8 cellular contexts compared by ENCODE assay signal in genomic region chr3:39541917-39542329, GRCh38.
A peak's percentile ranks its signal among the peaks of the same experiment; 100 is the strongest.
DNase-seq lines count a peak whose midpoint lies in the region; TF ChIP-seq lines count a peak whose summit lies in the region.

No MANE protein-coding gene starts in this region.

- H3K4me3 ChIP-seq in retinal pigment epithelial cell (ENCODE audit: low read length) = no peak overlapping the region

- TF ChIP-seq CTCF in endothelial cell (IDR thresholded peaks at IDR 0.05; ENCODE audit: unreplicated experiment) (peak; percentile 62), retinal pigment epithelial cell (conservative IDR thresholded peaks at IDR 0.05; ENCODE audit: low read depth, low read length) (peak; percentile 58)

- no peak overlapping the region for H3K27ac Mint-ChIP-seq in endothelial cell (ENCODE audit: unreplicated experiment)
- no peak overlapping the region for H3K27ac Mint-ChIP-seq in T-helper 2 cell treated with Interferon-gamma antibody and Interleukin-4, amounts not matched to agents 5 μg/mL and 100 μg/mL, for 36 hours

- H3K36me3 Mint-ChIP-seq in endothelial cell (ENCODE audit: low read depth, unreplicated experiment) = no peaks in the 10 kb centered on the region
- peaks cover 2% of the 10 kb centered on the region for H3K36me3 Mint-ChIP-seq in T-helper 2 cell treated with Interferon-gamma antibody and Interleukin-4, amounts not matched to agents 5 μg/mL and 100 μg/mL, for 36 hours (ENCODE audit: low read depth)

- DNase-seq in DMS 273 (lab: John Stamatoyannopoulos, UW; ENCODE audit: unreplicated experiment) (peak; percentile 28), DMS 273 treated with DMSO at 0.1 percent for 48 hours (lab: John Stamatoyannopoulos, UW) (no peak), NCI-H748 treated with DMSO at 0.1 percent for 48 hours (lab: John Stamatoyannopoulos, UW) (peak; percentile 4), endothelial cell (ENCODE audit: low spot score) (no peak), retinal pigment epithelial cell (ENCODE audit: low read depth) (no peak), HK-2 (ENCODE audit: unreplicated experiment) (no peak), NCI-H128 (lab: John Stamatoyannopoulos, UW; ENCODE audit: unreplicated experiment) (no peak)
- no peak for DNase-seq in T-helper 2 cell treated with Interferon-gamma antibody and Interleukin-4, amounts not matched to agents 5 μg/mL and 100 μg/mL, for 36 hours (ENCODE audit: low spot score)

- no peak overlapping the region for H3K4me3 Mint-ChIP-seq in endothelial cell (ENCODE audit: unreplicated experiment)
- no peak overlapping the region for H3K4me3 Mint-ChIP-seq in T-helper 2 cell treated with Interferon-gamma antibody and Interleukin-4, amounts not matched to agents 5 μg/mL and 100 μg/mL, for 36 hours

- no peaks in the 10 kb centered on the region for H3K9me3 Mint-ChIP-seq in endothelial cell (ENCODE audit: unreplicated experiment)
- H3K9me3 Mint-ChIP-seq in T-helper 2 cell treated with Interferon-gamma antibody and Interleukin-4, amounts not matched to agents 5 μg/mL and 100 μg/mL, for 36 hours = no peaks in the 10 kb centered on the region

- H3K4me1 Mint-ChIP-seq in endothelial cell (ENCODE audit: unreplicated experiment) = no peaks in the 10 kb centered on the region
- peaks cover 12% of the 10 kb centered on the region for H3K4me1 Mint-ChIP-seq in T-helper 2 cell treated with Interferon-gamma antibody and Interleukin-4, amounts not matched to agents 5 μg/mL and 100 μg/mL, for 36 hours (ENCODE audit: low read depth)

- H3K27me3 Mint-ChIP-seq in endothelial cell (ENCODE audit: unreplicated experiment) = no peaks in the 10 kb centered on the region
- peaks cover 9% of the 10 kb centered on the region for H3K27me3 Mint-ChIP-seq in T-helper 2 cell treated with Interferon-gamma antibody and Interleukin-4, amounts not matched to agents 5 μg/mL and 100 μg/mL, for 36 hours (ENCODE audit: low read depth)

Comparison
In these comparisons a context has a peak if more than half of its experiments do, and no peak if none do; other contexts are left out.
1. DNase-seq: peak in DMS 273 (single experiment) and NCI-H748 treated with DMSO at 0.1 percent for 48 hours (single experiment); none in DMS 273 treated with DMSO at 0.1 percent for 48 hours (single experiment), endothelial cell (single experiment), retinal pigment epithelial cell (single experiment), T-helper 2 cell treated with Interferon-gamma antibody and Interleukin-4, amounts not matched to agents 5 μg/mL and 100 μg/mL, for 36 hours (single experiment), HK-2 (single experiment) and NCI-H128 (single experiment).